Comparison of ENCODE assay signal across 8 cellular contexts in genomic region chr6:107957165-107957908, GRCh38. TPM values are rescaled to one million over a fixed set of nuclear protein-coding genes. Genes with fewer than 3 reads are reported as not detected.
A peak's percentile ranks its signal among the peaks of the same experiment; 100 is the strongest.
DNase-seq lines count a peak whose midpoint lies in the region; ATAC-seq and TF ChIP-seq lines count a peak whose summit lies in the region.

No MANE protein-coding gene starts in this region.

- intact Hi-C loops in esophagus squamous epithelium (cut with DNase I): no loop called here

- H3K36me3 ChIP-seq in ACC112 (ENCODE audit: insufficient read depth, low read length) (no peaks in the 10 kb centered on the region), OCI-LY3 (replicated peaks; ENCODE audit: low read depth, low read length) (peaks cover 8% of the 10 kb centered on the region), esophagus squamous epithelium (no peaks in the 10 kb centered on the region)

- peak overlapping the region; percentile 98 for H3K9ac ChIP-seq in OCI-LY3 (ENCODE audit: low read length)

- peak; percentile 74 for DNase-seq in activated T-cell treated with anti-CD3 and anti-CD28 coated beads, Interleukin-2, amount 50 U/mL, for 24 hours
- DNase-seq in esophagus squamous epithelium (lab: John Stamatoyannopoulos, UW): no peak
- DNase-seq in naive thymus-derived CD8-positive, alpha-beta T cell: peak; percentile 26 to 78 (median 58)
- DNase-seq in stimulated activated naive B cell treated with anti-CD40 and anti-IgM and Interleukin-4, amounts not matched to agents 10 μg/mL and 1 μg/mL and 100 μg/mL, for 72 hours: peak; percentile 45

- POLR2A ChIA-PET in naive thymus-derived CD8-positive, alpha-beta T cell (lab: Charles Lee): interaction anchor here (0.8 to 1.4 kb wide), 6 partner anchors 9 to 1426 kb away, joined by 3 to 4 read pairs (median 3); partner anchors contain the start of genes CD164 and PDSS2

- H3K27me3 ChIP-seq in ACC112 (ENCODE audit: insufficient read depth, low read length) (no peaks in the 10 kb centered on the region), OCI-LY3 (ENCODE audit: low read depth, low read length) (no peaks in the 10 kb centered on the region), esophagus squamous epithelium (no peaks in the 10 kb centered on the region)

- H3K27ac Mint-ChIP-seq in activated T-cell treated with anti-CD3 and anti-CD28 coated beads, Interleukin-2, amount 50 U/mL, for 24 hours: peak overlapping the region; percentile 99
- peak overlapping the region; percentile 81 to 98 (median 97) for H3K27ac Mint-ChIP-seq in naive thymus-derived CD8-positive, alpha-beta T cell
- H3K27ac Mint-ChIP-seq in stimulated activated naive B cell treated with anti-CD40 and anti-IgM and Interleukin-4, amounts not matched to agents 10 μg/mL and 1 μg/mL and 100 μg/mL, for 72 hours: peak overlapping the region; percentile 99

- H3K36me3 Mint-ChIP-seq in activated T-cell treated with anti-CD3 and anti-CD28 coated beads, Interleukin-2, amount 50 U/mL, for 24 hours (ENCODE audit: low read depth): peaks cover 35% of the 10 kb centered on the region
- peaks cover 4 to 7% (median 6%) of the 10 kb centered on the region in 3 donors for H3K36me3 Mint-ChIP-seq in naive thymus-derived CD8-positive, alpha-beta T cell
- H3K36me3 Mint-ChIP-seq in stimulated activated naive B cell treated with anti-CD40 and anti-IgM and Interleukin-4, amounts not matched to agents 10 μg/mL and 1 μg/mL and 100 μg/mL, for 72 hours: peaks cover 6 to 17% of the 10 kb centered on the region in 2 donors

- TF ChIP-seq CTCF in OCI-LY3 (IDR thresholded peaks at IDR 0.05; ENCODE audit: low read depth, low read length) (no peak), esophagus squamous epithelium (IDR thresholded peaks at IDR 0.05) (no peak)

- ATAC-seq in GM18511 (IDR thresholded peaks at IDR 0.05; ENCODE audit: unreplicated experiment): peak; percentile 46
- ATAC-seq in HG03045 (IDR thresholded peaks at IDR 0.05; ENCODE audit: unreplicated experiment): peak; percentile 31
- peak; percentile 45 to 59 for ATAC-seq in naive thymus-derived CD8-positive, alpha-beta T cell
- peak; percentile 60 to 65 for ATAC-seq in stimulated activated naive B cell treated with anti-CD40 and anti-IgM and Interleukin-4, amounts not matched to agents 10 μg/mL and 1 μg/mL and 100 μg/mL, for 72 hours (replicated peaks)

- TF ChIP-seq POLR2A in esophagus squamous epithelium (IDR thresholded peaks at IDR 0.05): no peak

- H3K27ac ChIP-seq in ACC112 (ENCODE audit: low read depth, low read length) (peak overlapping the region; percentile 89), OCI-LY3 (ENCODE audit: low read length) (peak overlapping the region; percentile 69), esophagus squamous epithelium (peak overlapping the region; percentile 87 to 94 (median 93))

- H2AFZ ChIP-seq in ACC112 (ENCODE audit: low read length, unreplicated experiment) (peak overlapping the region; percentile 74), OCI-LY3 (ENCODE audit: low read depth, low read length) (no peak overlapping the region; the same call in 1 of the 2 replicates)

- peak overlapping the region; percentile 72 for H3K4me2 ChIP-seq in OCI-LY3 (ENCODE audit: low read length)

- no peaks in the 10 kb centered on the region for H3K9me3 ChIP-seq in OCI-LY3 (ENCODE audit: insufficient read depth, low read length)
- no peaks in the 10 kb centered on the region for H3K9me3 ChIP-seq in esophagus squamous epithelium

- no peaks in the 10 kb centered on the region for H3K9me3 Mint-ChIP-seq in activated T-cell treated with anti-CD3 and anti-CD28 coated beads, Interleukin-2, amount 50 U/mL, for 24 hours
- no peaks in the 10 kb centered on the region for H3K9me3 Mint-ChIP-seq in naive thymus-derived CD8-positive, alpha-beta T cell
- H3K9me3 Mint-ChIP-seq in stimulated activated naive B cell treated with anti-CD40 and anti-IgM and Interleukin-4, amounts not matched to agents 10 μg/mL and 1 μg/mL and 100 μg/mL, for 72 hours: no peaks in the 10 kb centered on the region

- H3K4me3 Mint-ChIP-seq in activated T-cell treated with anti-CD3 and anti-CD28 coated beads, Interleukin-2, amount 50 U/mL, for 24 hours: peak overlapping the region; percentile 99
- H3K4me3 Mint-ChIP-seq in naive thymus-derived CD8-positive, alpha-beta T cell: peak overlapping the region; percentile 97 to 100 (median 98)
- peak overlapping the region; percentile 97 to 98 for H3K4me3 Mint-ChIP-seq in stimulated activated naive B cell treated with anti-CD40 and anti-IgM and Interleukin-4, amounts not matched to agents 10 μg/mL and 1 μg/mL and 100 μg/mL, for 72 hours

- 0% methylated on average over 19 to 22 of the region's 47 CpGs for WGBS in esophagus squamous epithelium, 2 donors

- peaks cover 50% of the 10 kb centered on the region for H3K4me1 Mint-ChIP-seq in activated T-cell treated with anti-CD3 and anti-CD28 coated beads, Interleukin-2, amount 50 U/mL, for 24 hours (ENCODE audit: low read depth)
- H3K4me1 Mint-ChIP-seq in naive thymus-derived CD8-positive, alpha-beta T cell: peaks cover 14 to 39% (median 26%) of the 10 kb centered on the region in 4 donors
- H3K4me1 Mint-ChIP-seq in stimulated activated naive B cell treated with anti-CD40 and anti-IgM and Interleukin-4, amounts not matched to agents 10 μg/mL and 1 μg/mL and 100 μg/mL, for 72 hours: peaks cover 9 to 29% of the 10 kb centered on the region in 2 donors

- peaks cover 16% of the 10 kb centered on the region for H4K20me1 ChIP-seq in OCI-LY3 (ENCODE audit: insufficient read depth, low read length)

- H3K4me3 ChIP-seq in ACC112 (ENCODE audit: low read depth, low read length) (peak overlapping the region; percentile 98), OCI-LY3 (ENCODE audit: low read length) (peak overlapping the region; percentile 98), esophagus squamous epithelium (peak overlapping the region; percentile 78 to 93 (median 87))

- H3K79me2 ChIP-seq in ACC112 (ENCODE audit: control insufficient read depth, insufficient read depth, low read length, unreplicated experiment) (peaks cover 45% of the 10 kb centered on the region), OCI-LY3 (ENCODE audit: low read length) (peaks cover 49% of the 10 kb centered on the region)

- H3K27me3 Mint-ChIP-seq in activated T-cell treated with anti-CD3 and anti-CD28 coated beads, Interleukin-2, amount 50 U/mL, for 24 hours: no peaks in the 10 kb centered on the region
- no peaks in the 10 kb centered on the region for H3K27me3 Mint-ChIP-seq in naive thymus-derived CD8-positive, alpha-beta T cell
- H3K27me3 Mint-ChIP-seq in stimulated activated naive B cell treated with anti-CD40 and anti-IgM and Interleukin-4, amounts not matched to agents 10 μg/mL and 1 μg/mL and 100 μg/mL, for 72 hours: no peaks in the 10 kb centered on the region

- H3K4me1 ChIP-seq in ACC112 (ENCODE audit: control insufficient read depth, insufficient read depth, low read length, unreplicated experiment) (peaks cover 17% of the 10 kb centered on the region), OCI-LY3 (ENCODE audit: low read length) (peaks cover 6% of the 10 kb centered on the region), esophagus squamous epithelium (peaks cover 9 to 54% (median 22%) of the 10 kb centered on the region in 3 donors)

RNA-seq across cellular contexts. Expression of gene SEC63, which starts 0.7 kb away (rescaled TPM):
- total RNA-seq in esophagus squamous epithelium: 10 to 100 TPM in 2 of 4 donors, 1 to 10 TPM in 2; 9.3 to 25.4 (median 16.2) TPM
- total RNA-seq in naive thymus-derived CD8-positive, alpha-beta T cell: 10 to 100 TPM; 76.6 to 81.6 TPM
- polyA plus RNA-seq in naive thymus-derived CD8-positive, alpha-beta T cell: 10 to 100 TPM; 28.8 to 32.1 (median 31.9) TPM
